Comparison of ENCODE assay signal across 2 cellular contexts in the genomic region with DNA sequence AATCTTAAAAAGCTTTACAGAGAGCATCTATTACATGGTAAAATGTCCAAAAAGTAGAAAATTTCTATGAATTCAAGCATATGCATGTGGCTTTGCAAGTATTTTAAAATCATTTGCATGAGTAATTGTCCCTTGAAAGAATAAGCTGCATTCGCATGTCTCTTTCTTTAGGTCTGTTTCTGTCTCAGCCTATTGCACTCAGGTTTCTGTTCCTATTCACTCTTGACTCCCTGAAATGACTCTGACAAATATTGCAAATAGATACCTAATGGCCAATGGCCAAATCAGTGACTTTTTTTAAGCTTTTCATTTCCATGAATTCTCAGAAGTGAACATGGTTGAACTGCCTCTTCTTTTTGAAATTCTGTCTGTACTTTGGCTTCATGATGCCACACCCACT.
A peak's percentile ranks its signal among the peaks of the same experiment; 100 is the strongest.
TF ChIP-seq lines count a peak whose summit lies in the region.

No MANE protein-coding gene starts in this region.

TF ChIP-seq in GM12891, 5 proteins besides CTCF, POLR2A, EP300 and RAD21:
- TF ChIP-seq SPI1 (IDR thresholded peaks at IDR 0.05; ENCODE audit: low read depth, low read length) (peak; percentile 46; the same call in 1 of the 2 replicates), PAX5 (IDR thresholded peaks at IDR 0.05; ENCODE audit: insufficient read depth, low read length, severe bottlenecking) (no peak)

TF ChIP-seq in K562, 482 proteins besides CTCF, POLR2A, EP300 and RAD21:
- TF ChIP-seq SRSF9 (IDR thresholded peaks at IDR 0.05; ENCODE audit: borderline replicate concordance, low read depth, low read length) (no peak), ZNF644 (tag; IDR thresholded peaks at IDR 0.05; ENCODE audit: low read depth) (no peak), HDAC3 (IDR thresholded peaks at IDR 0.05; ENCODE audit: borderline replicate concordance, partially characterized antibody) (no peak), SMAD3 (CRISPR knock-in tag; conservative IDR thresholded peaks at IDR 0.05) (no peak), ZZZ3 (IDR thresholded peaks at IDR 0.05) (no peak), RBM17 (IDR thresholded peaks at IDR 0.05; ENCODE audit: borderline replicate concordance, low read depth, low read length) (no peak), MCM3 (IDR thresholded peaks at IDR 0.05) (no peak), GTF2E2 (tag; IDR thresholded peaks at IDR 0.05) (no peak), HNRNPLL (IDR thresholded peaks at IDR 0.05; ENCODE audit: low read depth, low read length, poor library complexity, severe bottlenecking) (no peak), RBBP5 (IDR thresholded peaks at IDR 0.05; ENCODE audit: borderline replicate concordance, insufficient read depth, low read length, poor library complexity, severe bottlenecking) (no peak), TCF7L2 (IDR thresholded peaks at IDR 0.05; ENCODE audit: low read depth, low read length) (no peak)
- TF ChIP-seq, protein P1, sequence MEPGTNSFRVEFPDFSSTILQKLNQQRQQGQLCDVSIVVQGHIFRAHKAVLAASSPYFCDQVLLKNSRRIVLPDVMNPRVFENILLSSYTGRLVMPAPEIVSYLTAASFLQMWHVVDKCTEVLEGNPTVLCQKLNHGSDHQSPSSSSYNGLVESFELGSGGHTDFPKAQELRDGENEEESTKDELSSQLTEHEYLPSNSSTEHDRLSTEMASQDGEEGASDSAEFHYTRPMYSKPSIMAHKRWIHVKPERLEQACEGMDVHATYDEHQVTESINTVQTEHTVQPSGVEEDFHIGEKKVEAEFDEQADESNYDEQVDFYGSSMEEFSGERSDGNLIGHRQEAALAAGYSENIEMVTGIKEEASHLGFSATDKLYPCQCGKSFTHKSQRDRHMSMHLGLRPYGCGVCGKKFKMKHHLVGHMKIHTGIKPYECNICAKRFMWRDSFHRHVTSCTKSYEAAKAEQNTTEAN (CRISPR knock-in tag; IDR thresholded peaks at IDR 0.05): no peak
- TF ChIP-seq, protein P2, sequence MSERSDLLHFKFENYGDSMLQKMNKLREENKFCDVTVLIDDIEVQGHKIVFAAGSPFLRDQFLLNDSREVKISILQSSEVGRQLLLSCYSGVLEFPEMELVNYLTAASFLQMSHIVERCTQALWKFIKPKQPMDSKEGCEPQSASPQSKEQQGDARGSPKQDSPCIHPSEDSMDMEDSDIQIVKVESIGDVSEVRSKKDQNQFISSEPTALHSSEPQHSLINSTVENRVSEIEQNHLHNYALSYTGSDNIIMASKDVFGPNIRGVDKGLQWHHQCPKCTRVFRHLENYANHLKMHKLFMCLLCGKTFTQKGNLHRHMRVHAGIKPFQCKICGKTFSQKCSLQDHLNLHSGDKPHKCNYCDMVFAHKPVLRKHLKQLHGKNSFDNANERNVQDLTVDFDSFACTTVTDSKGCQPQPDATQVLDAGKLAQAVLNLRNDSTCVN (CRISPR knock-in tag; IDR thresholded peaks at IDR 0.05): no peak
- TF ChIP-seq, protein P3, sequence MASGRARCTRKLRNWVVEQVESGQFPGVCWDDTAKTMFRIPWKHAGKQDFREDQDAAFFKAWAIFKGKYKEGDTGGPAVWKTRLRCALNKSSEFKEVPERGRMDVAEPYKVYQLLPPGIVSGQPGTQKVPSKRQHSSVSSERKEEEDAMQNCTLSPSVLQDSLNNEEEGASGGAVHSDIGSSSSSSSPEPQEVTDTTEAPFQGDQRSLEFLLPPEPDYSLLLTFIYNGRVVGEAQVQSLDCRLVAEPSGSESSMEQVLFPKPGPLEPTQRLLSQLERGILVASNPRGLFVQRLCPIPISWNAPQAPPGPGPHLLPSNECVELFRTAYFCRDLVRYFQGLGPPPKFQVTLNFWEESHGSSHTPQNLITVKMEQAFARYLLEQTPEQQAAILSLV (tag; IDR thresholded peaks at IDR 0.05): no peak
- TF ChIP-seq, protein P4, sequence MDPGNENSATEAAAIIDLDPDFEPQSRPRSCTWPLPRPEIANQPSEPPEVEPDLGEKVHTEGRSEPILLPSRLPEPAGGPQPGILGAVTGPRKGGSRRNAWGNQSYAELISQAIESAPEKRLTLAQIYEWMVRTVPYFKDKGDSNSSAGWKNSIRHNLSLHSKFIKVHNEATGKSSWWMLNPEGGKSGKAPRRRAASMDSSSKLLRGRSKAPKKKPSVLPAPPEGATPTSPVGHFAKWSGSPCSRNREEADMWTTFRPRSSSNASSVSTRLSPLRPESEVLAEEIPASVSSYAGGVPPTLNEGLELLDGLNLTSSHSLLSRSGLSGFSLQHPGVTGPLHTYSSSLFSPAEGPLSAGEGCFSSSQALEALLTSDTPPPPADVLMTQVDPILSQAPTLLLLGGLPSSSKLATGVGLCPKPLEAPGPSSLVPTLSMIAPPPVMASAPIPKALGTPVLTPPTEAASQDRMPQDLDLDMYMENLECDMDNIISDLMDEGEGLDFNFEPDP (CRISPR knock-in tag; IDR thresholded peaks at IDR 0.05): no peak
- TF ChIP-seq, protein P5, sequence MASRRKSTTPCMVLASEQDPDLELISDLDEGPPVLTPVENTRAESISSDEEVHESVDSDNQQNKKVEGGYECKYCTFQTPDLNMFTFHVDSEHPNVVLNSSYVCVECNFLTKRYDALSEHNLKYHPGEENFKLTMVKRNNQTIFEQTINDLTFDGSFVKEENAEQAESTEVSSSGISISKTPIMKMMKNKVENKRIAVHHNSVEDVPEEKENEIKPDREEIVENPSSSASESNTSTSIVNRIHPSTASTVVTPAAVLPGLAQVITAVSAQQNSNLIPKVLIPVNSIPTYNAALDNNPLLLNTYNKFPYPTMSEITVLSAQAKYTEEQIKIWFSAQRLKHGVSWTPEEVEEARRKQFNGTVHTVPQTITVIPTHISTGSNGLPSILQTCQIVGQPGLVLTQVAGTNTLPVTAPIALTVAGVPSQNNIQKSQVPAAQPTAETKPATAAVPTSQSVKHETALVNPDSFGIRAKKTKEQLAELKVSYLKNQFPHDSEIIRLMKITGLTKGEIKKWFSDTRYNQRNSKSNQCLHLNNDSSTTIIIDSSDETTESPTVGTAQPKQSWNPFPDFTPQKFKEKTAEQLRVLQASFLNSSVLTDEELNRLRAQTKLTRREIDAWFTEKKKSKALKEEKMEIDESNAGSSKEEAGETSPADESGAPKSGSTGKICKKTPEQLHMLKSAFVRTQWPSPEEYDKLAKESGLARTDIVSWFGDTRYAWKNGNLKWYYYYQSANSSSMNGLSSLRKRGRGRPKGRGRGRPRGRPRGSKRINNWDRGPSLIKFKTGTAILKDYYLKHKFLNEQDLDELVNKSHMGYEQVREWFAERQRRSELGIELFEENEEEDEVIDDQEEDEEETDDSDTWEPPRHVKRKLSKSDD (conservative IDR thresholded peaks at IDR 0.05; ENCODE audit: low read length): no peak
